In the genomic region with DNA sequence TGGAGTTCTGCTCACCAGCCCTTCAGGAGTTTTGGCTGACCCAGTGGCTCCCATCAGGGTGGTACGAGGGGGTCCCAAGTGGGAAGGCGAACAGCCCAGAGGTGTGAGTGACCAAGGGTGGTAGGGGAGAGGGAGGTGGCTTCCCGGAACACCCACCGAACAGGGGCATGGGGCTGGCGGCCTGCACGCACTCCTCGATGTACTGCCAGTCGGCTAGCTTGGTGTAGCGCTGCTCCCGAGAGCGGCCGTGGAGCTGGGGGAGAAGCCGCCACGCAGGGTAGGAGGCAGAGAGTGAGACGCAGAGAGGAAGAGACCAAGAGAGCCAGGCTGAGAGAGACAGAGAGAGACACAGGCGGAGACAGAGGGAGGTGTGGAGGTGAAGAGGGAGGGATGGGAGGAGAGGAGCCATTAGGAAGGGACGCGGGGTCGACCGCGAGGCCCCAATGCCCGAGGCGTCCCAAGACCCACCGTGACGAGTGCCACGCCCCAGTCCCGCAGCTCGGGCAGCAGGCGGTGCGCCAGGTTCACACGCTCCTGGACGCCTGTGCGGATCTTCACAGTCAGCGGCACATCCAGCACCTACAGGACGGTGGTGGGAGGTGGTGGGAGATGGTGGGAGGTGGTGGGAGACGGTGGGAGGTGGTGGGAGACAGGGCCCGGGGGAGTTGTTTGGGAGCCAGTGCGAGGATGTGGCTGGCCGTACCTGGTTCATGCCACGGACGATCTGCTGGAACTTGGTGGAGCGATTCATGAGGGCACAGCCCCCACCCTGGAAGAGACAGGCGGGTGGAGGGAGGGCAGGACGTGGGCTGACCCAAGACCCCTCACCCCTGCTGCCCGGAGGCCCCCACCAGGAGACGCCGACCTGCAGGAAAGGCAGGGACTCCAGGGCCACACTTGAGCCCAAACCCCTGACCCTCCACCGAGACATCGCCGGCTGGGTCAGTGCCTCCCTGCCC, we compare ENCODE assay signal across 21 cellular contexts. TPM values are rescaled to one million over a fixed set of nuclear protein-coding genes. Genes with fewer than 3 reads are reported as not detected.
DNase-seq lines count a peak whose midpoint lies in the region; ATAC-seq, FAIRE-seq and TF ChIP-seq lines count a peak whose summit lies in the region.
"Had no signal": no experiment of that assay in that cellular context is flagged by ENCODE, and none has a peak within 500 bp of the region (broad histone marks: within the 10 kb centered on the region; RNA-seq: fewer than 3 reads in every experiment).

No MANE protein-coding gene starts in this region.

- in situ Hi-C loops in GM12878 (cut with MboI): no loop called here

- H3K36me3 ChIP-seq in GM12878 (ENCODE audit: control insufficient read depth in 2 of 2, insufficient read depth in 2 of 2, low read length in 1 of 2): peaks cover 4 to 30% of the 10 kb centered on the region in 2 experiments; a peak in 3 of 4 replicates
- peaks cover 36% of the 10 kb centered on the region for H3K36me3 ChIP-seq in osteoblast (ENCODE audit: insufficient read depth, low read length)
- H3K36me3 ChIP-seq in gastroesophageal sphincter: peaks cover 0 to 75% of the 10 kb centered on the region in 2 donors
- peaks cover 20% of the 10 kb centered on the region for H3K36me3 ChIP-seq in H7 (replicated peaks; ENCODE audit: control insufficient read depth, insufficient read depth, low read length)

- no peak for ATAC-seq in left ventricle myocardium superior
- no peak for ATAC-seq in Right ventricle myocardium superior (ENCODE audit: poor library complexity)
- no peak for ATAC-seq in GM12878
- no peak for ATAC-seq in gastroesophageal sphincter
- no peak for ATAC-seq in HG03520 (IDR thresholded peaks at IDR 0.05; ENCODE audit: unreplicated experiment)
- ATAC-seq: CD8-positive, alpha-beta T cell had no signal

- BruUV-seq in GM12878 (replicated peaks; lab: Mats Ljungman, UMichigan): no TSS peak

- TF ChIP-seq RAD21 in GM12878 (IDR thresholded peaks at IDR 0.05; ENCODE audit: insufficient read depth, low read depth, low read length): no peak

- DNase-seq in left ventricle myocardium superior: peak; percentile 30
- DNase-seq in Right ventricle myocardium superior: no peak
- DNase-seq in GM12878 (ENCODE audit: low read depth, low spot score): no peak
- peak; percentile 81 for DNase-seq in osteoblast (ENCODE audit: insufficient read length, low spot score, missing footprints)
- no peak for DNase-seq in urothelium cell line (ENCODE audit: low spot score)
- no peak for DNase-seq in H7
- DNase-seq: 8988T; Calu3; CD8-positive, alpha-beta T cell; DMS79 treated with DMSO at 0.1 percent for 48 hours; GF-D8; GOT3; H9 had no signal

- H3K4me2 ChIP-seq in GM12878 (ENCODE audit: control insufficient read depth, insufficient read depth) (no peak overlapping the region), osteoblast (ENCODE audit: insufficient read depth, low read length) (no peak overlapping the region)
- H3K4me2 ChIP-seq: BLaER1 treated with 17β-estradiol and CSF1 and Interleukin-3, amounts not matched to agents 10 nM and 100 nM had no signal

- H3K27me3 ChIP-seq in GM12878 (replicated peaks in 1 of 2; ENCODE audit: control insufficient read depth in 2 of 2, insufficient read depth in 2 of 2, low read length in 1 of 2): no peaks in the 10 kb centered on the region
- no peaks in the 10 kb centered on the region for H3K27me3 ChIP-seq in osteoblast (ENCODE audit: insufficient read depth, low read length)
- no peaks in the 10 kb centered on the region for H3K27me3 ChIP-seq in gastroesophageal sphincter
- H3K27me3 ChIP-seq in H7 (ENCODE audit: control insufficient read depth, insufficient read depth, low read length): no peaks in the 10 kb centered on the region
- H3K27me3 ChIP-seq: BLaER1 treated with 17β-estradiol and CSF1 and Interleukin-3, amounts not matched to agents 10 nM and 100 nM had no signal

- TF ChIP-seq POLR2A in GM12878 (IDR thresholded peaks at IDR 0.05; ENCODE audit: low read depth, low read length): peak; percentile 11; the same call in 1 of the 2 replicates
- TF ChIP-seq POLR2A in gastroesophageal sphincter (IDR thresholded peaks at IDR 0.05): no peak

- H3K4me1 ChIP-seq in GM12878 (ENCODE audit: control insufficient read depth, insufficient read depth, low read length): peaks cover 3% of the 10 kb centered on the region; the same call in 1 of the 2 replicates
- peaks cover 4% of the 10 kb centered on the region for H3K4me1 ChIP-seq in osteoblast (ENCODE audit: insufficient read depth, low read length)
- peaks cover 0 to 10% (median 6%) of the 10 kb centered on the region in 3 donors for H3K4me1 ChIP-seq in gastroesophageal sphincter

- H3K4me3 ChIP-seq in GM12878 (no peak overlapping the region), osteoblast (ENCODE audit: insufficient read depth, low read length) (no peak overlapping the region), gastroesophageal sphincter (no peak overlapping the region), H7 (ENCODE audit: insufficient read depth, low read depth, low read length) (no peak overlapping the region)
- H3K4me3 ChIP-seq: BLaER1 treated with 17β-estradiol and CSF1 and Interleukin-3, amounts not matched to agents 10 nM and 100 nM had no signal

- TF ChIP-seq EP300 in GM12878 (IDR thresholded peaks at IDR 0.05; ENCODE audit: borderline replicate concordance in 1 of 2, control insufficient read depth in 1 of 2, low read depth in 2 of 2, low read length in 2 of 2) (no peak), gastroesophageal sphincter (IDR thresholded peaks at IDR 0.05) (no peak)

- no peak overlapping the region for H3K9ac ChIP-seq in GM12878 (ENCODE audit: control insufficient read depth, insufficient read depth, low read length)

- CTCF ChIA-PET in GM12878 (lab: Yijun Ruan, JAX): no interaction called here

- peaks cover 5% of the 10 kb centered on the region for H3K79me2 ChIP-seq in GM12878 (ENCODE audit: control insufficient read depth, insufficient read depth, low read length)
- H3K79me2 ChIP-seq in osteoblast (ENCODE audit: insufficient read depth, low read length): peaks cover 12% of the 10 kb centered on the region

- no peaks in the 10 kb centered on the region for H4K20me1 ChIP-seq in GM12878 (ENCODE audit: control insufficient read depth, insufficient read depth)
- peaks cover 9% of the 10 kb centered on the region for H4K20me1 ChIP-seq in osteoblast (ENCODE audit: insufficient read depth, low read length)

- FAIRE-seq in GM12878 (lab: Jason Lieb, UNC) (no peak), urothelium cell line (lab: Jason Lieb, UNC) (peak; percentile 91)

- WGBS in GM12878 (ENCODE audit: insufficient coverage, insufficient replicate concordance, low lambda C conversion rate, missing lambda C conversion rate): 92% methylated on average over 46 of the region's 50 CpGs
- 78 to 81% methylated on average over 8 to 10 of the region's 50 CpGs for WGBS in gastroesophageal sphincter (ENCODE audit: low coverage in 1 of 2), 2 donors

- H3K27ac ChIP-seq in GM12878 (ENCODE audit: control insufficient read depth, insufficient read depth) (no peak overlapping the region), osteoblast (ENCODE audit: low read depth, low read length) (no peak overlapping the region), gastroesophageal sphincter (no peak overlapping the region)
- H3K27ac ChIP-seq: BLaER1 treated with 17β-estradiol and CSF1 and Interleukin-3, amounts not matched to agents 10 nM and 100 nM; HL-60 had no signal

- SMC1A ChIA-PET in GM12878 (lab: Charles Lee; ENCODE audit: uncharacterized antibody, unreplicated experiment): no interaction called here

- RAD21 ChIA-PET in GM12878 (lab: Charles Lee; ENCODE audit: unreplicated experiment): no interaction called here

- POLR2A ChIA-PET in GM12878 (lab: Charles Lee): no interaction called here

- intact Hi-C loops in left ventricle myocardium superior (cut with micrococcal nuclease): no loop called here
- intact Hi-C loops in Right ventricle myocardium superior (cut with DNase I): no loop called here
- intact Hi-C loops in GM12878 (cut with micrococcal nuclease; ENCODE audit: unreplicated experiment): no loop called here

- H2AFZ ChIP-seq in GM12878 (ENCODE audit: control insufficient read depth, low read depth, low read length) (no peak overlapping the region), osteoblast (ENCODE audit: low read length) (no peak overlapping the region)

- TF ChIP-seq CTCF in GM12878 (IDR thresholded peaks at IDR 0.05 in 2 of 3, conservative IDR thresholded peaks at IDR 0.05 in 1 of 3; ENCODE audit: control insufficient read depth in 2 of 3, extremely low read depth in 1 of 3, insufficient read depth in 1 of 3, low read depth in 3 of 3, low read length in 3 of 3) (no peak), osteoblast (IDR thresholded peaks at IDR 0.05; ENCODE audit: extremely low read depth, low read depth, low read length) (no peak), gastroesophageal sphincter (IDR thresholded peaks at IDR 0.05) (no peak)

- H3K9me3 ChIP-seq in GM12878 (replicated peaks; ENCODE audit: control insufficient read depth, insufficient read depth, low read length) (no peaks in the 10 kb centered on the region), osteoblast (ENCODE audit: low read depth, low read length) (no peaks in the 10 kb centered on the region), gastroesophageal sphincter (no peaks in the 10 kb centered on the region)
- H3K9me3 ChIP-seq: BLaER1 treated with 17β-estradiol and CSF1 and Interleukin-3, amounts not matched to agents 10 nM and 100 nM had no signal

RNA-seq across cellular contexts. Expression of gene PRR22, which starts 2.3 kb away (rescaled TPM):
- total RNA-seq in left ventricle myocardium superior (0.84 TPM), Right ventricle myocardium superior (0.62 TPM), GM12878 (2014; rRNA removed) (2.2 and 2.8 TPM in 2 replicates), GM12878 (2014; rRNA removed; fragmentation: Illumina TruSeq; extraction: Trizol) (0.31 and 0.32 TPM in 2 replicates), GM12878 (2021) (2.5 and 3.1 TPM in 2 replicates), osteoblast (0.29 and 0.36 TPM in 2 replicates), gastroesophageal sphincter (under 1 TPM in 1 of 4 donors, not detected in 3; 0.40 TPM)
- total RNA-seq in GM12878 (2013; cell fraction: nucleolus; rRNA removed): 2.6 and 3.5 TPM in 2 replicates
- polyA plus RNA-seq in GM12878 (2011; ENCODE audit: low read depth): 0.22 TPM
- polyA plus RNA-seq in GM12878 (2011; rRNA removed) (0.37 and 0.81 TPM in 2 replicates), GM12878 (2014; fragmentation: Illumina TruSeq; extraction: Trizol) (0.34 TPM in 1 of 2 replicates, not detected in the other), GM12878 (2014; fragmentation: Nextera tagmentation; extraction: Ambion mirVana) (not detected), GM12878 (2014; rRNA removed) (4.4 and 5.4 TPM in 2 replicates), GM12878 (2016; fragmentation: Nextera tagmentation; extraction: Ambion mirVana) (1 to 10 TPM; 1.2 to 1.4 TPM)
- polyA plus RNA-seq in GM12878 (2011; cell fraction: cytosol; rRNA removed): 1.2 and 2.7 TPM in 2 replicates
- polyA plus RNA-seq in GM12878 (2011; cell fraction: nucleus; rRNA removed): 15.2 and 22.3 TPM in 2 replicates
- polyA plus RNA-seq in GM12878 (2012): 1.1 and 1.9 TPM in 2 replicates
- 0.31 TPM in 1 of 2 replicates, not detected in the other for polyA minus RNA-seq in GM12878 (2011; rRNA and poly(A)+ RNA removed)
- polyA minus RNA-seq in GM12878 (2011; cell fraction: cytosol; rRNA and poly(A)+ RNA removed): 1.1 TPM in 1 of 2 replicates, not detected in the other
- 1.2 and 1.8 TPM in 2 replicates for polyA minus RNA-seq in GM12878 (2011; cell fraction: nucleus; rRNA and poly(A)+ RNA removed)
- 1.5 and 2.2 TPM in 2 replicates for total RNA-seq in H7 (2014; rRNA removed; shearing (Covaris generic))
- polyA plus RNA-seq: IgD-negative memory B cell had no signal

RNA-seq across cellular contexts. Expression of gene DUS3L, which starts 4.1 kb away (rescaled TPM):
- total RNA-seq in left ventricle myocardium superior: 14.3 TPM
- 12.9 TPM for total RNA-seq in Right ventricle myocardium superior
- 40.0 and 53.9 TPM in 2 replicates for total RNA-seq in GM12878 (2013; cell fraction: nucleolus; rRNA removed)
- 31.4 and 34.1 TPM in 2 replicates for total RNA-seq in GM12878 (2014; rRNA removed)
- 23.7 and 24.2 TPM in 2 replicates for total RNA-seq in GM12878 (2014; rRNA removed; fragmentation: Illumina TruSeq; extraction: Trizol)
- total RNA-seq in GM12878 (2021): 36.9 and 47.6 TPM in 2 replicates
- 68.1 TPM for polyA plus RNA-seq in GM12878 (2011; ENCODE audit: low read depth)
- polyA plus RNA-seq in GM12878 (2011; rRNA removed): 14.2 and 22.4 TPM in 2 replicates
- 29.2 and 47.8 TPM in 2 replicates for polyA plus RNA-seq in GM12878 (2011; cell fraction: cytosol; rRNA removed)
- polyA plus RNA-seq in GM12878 (2011; cell fraction: nucleus; rRNA removed): 122 and 160 TPM in 2 replicates
- 17.6 and 46.6 TPM in 2 replicates for polyA plus RNA-seq in GM12878 (2012)
- polyA plus RNA-seq in GM12878 (2014; fragmentation: Illumina TruSeq; extraction: Trizol): 9.8 and 28.0 TPM in 2 replicates
- 1 to 10 TPM in 1 of 2 experiments, under 1 TPM in 1; 0.64 to 1.5 TPM for polyA plus RNA-seq in GM12878 (2014; fragmentation: Nextera tagmentation; extraction: Ambion mirVana)
- 43.8 and 53.2 TPM in 2 replicates for polyA plus RNA-seq in GM12878 (2014; rRNA removed)
- polyA plus RNA-seq in GM12878 (2016; fragmentation: Nextera tagmentation; extraction: Ambion mirVana): 10 to 100 TPM; 37.6 to 38.1 TPM
- polyA minus RNA-seq in GM12878 (2011; rRNA and poly(A)+ RNA removed): 20.3 and 29.6 TPM in 2 replicates
- 22.1 and 36.8 TPM in 2 replicates for polyA minus RNA-seq in GM12878 (2011; cell fraction: cytosol; rRNA and poly(A)+ RNA removed)
- polyA minus RNA-seq in GM12878 (2011; cell fraction: nucleus; rRNA and poly(A)+ RNA removed): 20.7 and 39.2 TPM in 2 replicates
- total RNA-seq in osteoblast: 21.2 and 30.0 TPM in 2 replicates
- total RNA-seq in gastroesophageal sphincter: 10 to 100 TPM; 14.1 to 39.4 (median 22.6) TPM
- total RNA-seq in H7 (2014; rRNA removed; shearing (Covaris generic)): 50.8 and 52.4 TPM in 2 replicates

RNA-seq across cellular contexts. Expression of gene NRTN, which starts 18.0 kb away (rescaled TPM):
- total RNA-seq in left ventricle myocardium superior: 26.3 TPM
- 20.6 TPM for total RNA-seq in Right ventricle myocardium superior
- not detected in 2 replicates for total RNA-seq in GM12878 (2013; cell fraction: nucleolus; rRNA removed)
- total RNA-seq in GM12878 (2014; rRNA removed): not detected in 2 replicates
- total RNA-seq in GM12878 (2014; rRNA removed; fragmentation: Illumina TruSeq; extraction: Trizol): not detected in 2 replicates
- not detected in 2 replicates for total RNA-seq in GM12878 (2021)
- polyA plus RNA-seq in GM12878 (2011; ENCODE audit: low read depth): not detected
- not detected in 2 replicates for polyA plus RNA-seq in GM12878 (2011; rRNA removed)
- not detected in 2 replicates for polyA plus RNA-seq in GM12878 (2011; cell fraction: cytosol; rRNA removed)
- polyA plus RNA-seq in GM12878 (2011; cell fraction: nucleus; rRNA removed): not detected in 2 replicates
- not detected in 2 replicates for polyA plus RNA-seq in GM12878 (2012)
- not detected in 2 replicates for polyA plus RNA-seq in GM12878 (2014; fragmentation: Illumina TruSeq; extraction: Trizol)
- polyA plus RNA-seq in GM12878 (2014; fragmentation: Nextera tagmentation; extraction: Ambion mirVana): not detected
- polyA plus RNA-seq in GM12878 (2014; rRNA removed): 0.28 TPM in 1 of 2 replicates, not detected in the other
- polyA plus RNA-seq in GM12878 (2016; fragmentation: Nextera tagmentation; extraction: Ambion mirVana): not detected
- polyA minus RNA-seq in GM12878 (2011; rRNA and poly(A)+ RNA removed): not detected in 2 replicates
- not detected in 2 replicates for polyA minus RNA-seq in GM12878 (2011; cell fraction: cytosol; rRNA and poly(A)+ RNA removed)
- not detected in 2 replicates for polyA minus RNA-seq in GM12878 (2011; cell fraction: nucleus; rRNA and poly(A)+ RNA removed)
- total RNA-seq in osteoblast: not detected in 2 replicates
- total RNA-seq in gastroesophageal sphincter: 10 to 100 TPM in 2 of 4 donors, 1 to 10 TPM in 2; 3.6 to 27.2 (median 14.6) TPM
- total RNA-seq in H7 (2014; rRNA removed; shearing (Covaris generic)): 8.5 and 8.7 TPM in 2 replicates
- total RNA-seq: B cell had no signal
- polyA plus RNA-seq: IgD-negative memory B cell had no signal

RNA-seq across cellular contexts. Expression of gene FUT6, which starts 52.6 kb away (rescaled TPM):
- total RNA-seq in left ventricle myocardium superior: not detected
- total RNA-seq in Right ventricle myocardium superior: not detected
- total RNA-seq in GM12878 (2013; cell fraction: nucleolus; rRNA removed): 0.39 and 0.42 TPM in 2 replicates
- not detected in 2 replicates for total RNA-seq in GM12878 (2014; rRNA removed)
- total RNA-seq in GM12878 (2014; rRNA removed; fragmentation: Illumina TruSeq; extraction: Trizol): not detected in 2 replicates
- total RNA-seq in GM12878 (2021): not detected in 2 replicates
- not detected for polyA plus RNA-seq in GM12878 (2011; ENCODE audit: low read depth)
- not detected in 2 replicates for polyA plus RNA-seq in GM12878 (2011; rRNA removed)
- not detected in 2 replicates for polyA plus RNA-seq in GM12878 (2011; cell fraction: cytosol; rRNA removed)
- polyA plus RNA-seq in GM12878 (2011; cell fraction: nucleus; rRNA removed): not detected in 2 replicates
- polyA plus RNA-seq in GM12878 (2012): not detected in 2 replicates
- polyA plus RNA-seq in GM12878 (2014; fragmentation: Illumina TruSeq; extraction: Trizol): not detected in 2 replicates
- polyA plus RNA-seq in GM12878 (2014; fragmentation: Nextera tagmentation; extraction: Ambion mirVana): not detected
- polyA plus RNA-seq in GM12878 (2014; rRNA removed): not detected in 2 replicates
- polyA plus RNA-seq in GM12878 (2016; fragmentation: Nextera tagmentation; extraction: Ambion mirVana): not detected
- polyA minus RNA-seq in GM12878 (2011; rRNA and poly(A)+ RNA removed): not detected in 2 replicates
- not detected in 2 replicates for polyA minus RNA-seq in GM12878 (2011; cell fraction: cytosol; rRNA and poly(A)+ RNA removed)
- not detected in 2 replicates for polyA minus RNA-seq in GM12878 (2011; cell fraction: nucleus; rRNA and poly(A)+ RNA removed)
- total RNA-seq in osteoblast: not detected in 2 replicates
- total RNA-seq in gastroesophageal sphincter: 1 to 10 TPM in 1 of 4 donors, not detected in 3; 3.0 TPM
- total RNA-seq in H7 (2014; rRNA removed; shearing (Covaris generic)): not detected in 2 replicates
- total RNA-seq: A673; B cell; CD8-positive, alpha-beta T cell; HT1080 had no signal

Comparison
In these comparisons a context has a peak if more than half of its experiments do, and no peak if none do; other contexts are left out.
1. DNase-seq: peak in left ventricle myocardium superior (single experiment) and osteoblast (single experiment); none in Right ventricle myocardium superior (single experiment), GM12878 (single experiment), urothelium cell line (single experiment) and H7 (single experiment).